In genomic region chr19:49918089-49918488, GRCh38 we compare ENCODE assay signal across 29 cellular contexts. TPM values are rescaled to one million over a fixed set of nuclear protein-coding genes. Genes with fewer than 3 reads are reported as not detected.
DNase-seq lines count a peak whose midpoint lies in the region; ATAC-seq, FAIRE-seq and TF ChIP-seq lines count a peak whose summit lies in the region.
"Had no signal": no experiment of that assay in that cellular context is flagged by ENCODE, and none has a peak within 500 bp of the region (broad histone marks: within the 10 kb centered on the region; RNA-seq: fewer than 3 reads in every experiment).

No MANE protein-coding gene starts in this region.

- H3K27ac Mint-ChIP-seq in CD14-positive monocyte (peak overlapping the region; percentile 83 to 96 (median 94)), memory B cell (peak overlapping the region; percentile 88)
- H3K27ac Mint-ChIP-seq in activated naive CD8-positive, alpha-beta T cell treated with anti-CD3 and anti-CD28 coated beads, Interleukin-2, amount 50 U/mL, for 24 hours = peak overlapping the region; percentile 50
- H3K27ac Mint-ChIP-seq: activated CD4-positive, alpha-beta T cell treated with anti-CD3 and anti-CD28 coated beads, Interleukin-2, amount 10 ng/mL, durations not matched to agents 7 days and 5 days had no signal

- DNase-seq in CD14-positive monocyte (ENCODE audit: low spot score) (no peak), GM12892 (ENCODE audit: insufficient read length) (no peak), memory B cell (ENCODE audit: low spot score in 2 of 2) (no peak), SKM-1 treated with dmso at 0.1 percent for 144 hours (lab: John Stamatoyannopoulos, UW; ENCODE audit: unreplicated experiment) (no peak), NOMO-1 (lab: John Stamatoyannopoulos, UW; ENCODE audit: unreplicated experiment in 2 of 2) (no peak)
- DNase-seq in activated naive CD8-positive, alpha-beta T cell treated with anti-CD3 and anti-CD28 coated beads, Interleukin-2, amount 50 U/mL, for 24 hours = no peak
- DNase-seq: activated CD4-positive, alpha-beta T cell treated with anti-CD3 and anti-CD28 coated beads, Interleukin-2, amount 10 ng/mL, durations not matched to agents 7 days and 5 days; Caco-2; caudate nucleus; cortex of kidney; DMS79; erythroblast; HCEC 1CT; islet precursor cell; left ventricle myocardium inferior; NCI-H1436 treated with DMSO at 0.1 percent for 48 hours; NCI-H345; NCI-H748 treated with DMSO at 0.1 percent for 48 hours; SHP77 treated with DMSO at 0.1 percent for 48 hours; stimulated activated CD4-positive, alpha-beta T cell treated with anti-CD3 and anti-CD28 coated beads, Interleukin-1b, Interleukin-23, amount 100 ng/mL, for 48 hours; stomach; T1000; tibial artery; WERI-Rb-1 had no signal

- no peak overlapping the region for H3K4me3 Mint-ChIP-seq in CD14-positive monocyte
- H3K4me3 Mint-ChIP-seq in activated naive CD8-positive, alpha-beta T cell treated with anti-CD3 and anti-CD28 coated beads, Interleukin-2, amount 50 U/mL, for 24 hours = no peak overlapping the region
- no peak overlapping the region for H3K4me3 Mint-ChIP-seq in memory B cell
- H3K4me3 Mint-ChIP-seq: activated CD4-positive, alpha-beta T cell treated with anti-CD3 and anti-CD28 coated beads, Interleukin-2, amount 10 ng/mL, durations not matched to agents 7 days and 5 days had no signal

- no peak for TF ChIP-seq CTCF in CD14-positive monocyte (IDR thresholded peaks at IDR 0.05)

- peaks cover 56 to 86% of the 10 kb centered on the region in 2 donors for H3K36me3 Mint-ChIP-seq in CD14-positive monocyte
- peaks cover 61% of the 10 kb centered on the region for H3K36me3 Mint-ChIP-seq in activated naive CD8-positive, alpha-beta T cell treated with anti-CD3 and anti-CD28 coated beads, Interleukin-2, amount 50 U/mL, for 24 hours (ENCODE audit: low read depth)
- H3K36me3 Mint-ChIP-seq in memory B cell = peaks cover 21% of the 10 kb centered on the region

- H3K27me3 Mint-ChIP-seq in CD14-positive monocyte (ENCODE audit: low read depth in 3 of 3) (peaks cover 0 to 3% (median 2%) of the 10 kb centered on the region in 3 donors), memory B cell (no peaks in the 10 kb centered on the region)
- no peaks in the 10 kb centered on the region for H3K27me3 Mint-ChIP-seq in activated naive CD8-positive, alpha-beta T cell treated with anti-CD3 and anti-CD28 coated beads, Interleukin-2, amount 50 U/mL, for 24 hours
- H3K27me3 Mint-ChIP-seq: activated CD4-positive, alpha-beta T cell treated with anti-CD3 and anti-CD28 coated beads, Interleukin-2, amount 10 ng/mL, durations not matched to agents 7 days and 5 days had no signal

- H3K4me1 Mint-ChIP-seq in CD14-positive monocyte = peaks cover 56% of the 10 kb centered on the region
- peaks cover 64% of the 10 kb centered on the region for H3K4me1 Mint-ChIP-seq in activated naive CD8-positive, alpha-beta T cell treated with anti-CD3 and anti-CD28 coated beads, Interleukin-2, amount 50 U/mL, for 24 hours
- H3K4me1 Mint-ChIP-seq in memory B cell = peaks cover 25% of the 10 kb centered on the region

- ATAC-seq in activated naive CD8-positive, alpha-beta T cell treated with anti-CD3 and anti-CD28 coated beads, Interleukin-2, amount 50 U/mL, for 24 hours = no peak
- ATAC-seq in memory B cell (ENCODE audit: low read depth) (no peak), GM19328 (IDR thresholded peaks at IDR 0.05; ENCODE audit: unreplicated experiment) (no peak)

- intact Hi-C loops in CD14-positive monocyte (cut with micrococcal nuclease) = no loop called here

- peak; percentile 33 for FAIRE-seq in GM12892 (lab: Jason Lieb, UNC)
- FAIRE-seq: G401.6, RCC 7860 had no signal

- no peak for TF ChIP-seq POLR2A in GM12892 (IDR thresholded peaks at IDR 0.05; ENCODE audit: low read depth, low read length)

- H3K9me3 Mint-ChIP-seq in CD14-positive monocyte (no peaks in the 10 kb centered on the region), memory B cell (no peaks in the 10 kb centered on the region)
- no peaks in the 10 kb centered on the region for H3K9me3 Mint-ChIP-seq in activated naive CD8-positive, alpha-beta T cell treated with anti-CD3 and anti-CD28 coated beads, Interleukin-2, amount 50 U/mL, for 24 hours
- H3K9me3 Mint-ChIP-seq: activated CD4-positive, alpha-beta T cell treated with anti-CD3 and anti-CD28 coated beads, Interleukin-2, amount 10 ng/mL, durations not matched to agents 7 days and 5 days; activated T-helper 2 cell treated with anti-CD3 and anti-CD28 coated beads, Interferon-gamma antibody, Interleukin-2, Interleukin-4, amounts not matched to agents 10 μg/mL and 5 μg/mL and 100 μg/mL, durations not matched to agents 14 hours and 24 hours and 36 hours; neural crest cell had no signal

RNA-seq across cellular contexts. Expression of gene ATF5, which starts 10.9 kb away (rescaled TPM):
- polyA plus RNA-seq in CD14-positive monocyte = 1 to 10 TPM; 5.8 to 6.0 TPM
- polyA plus RNA-seq in GM12892 (2012; ENCODE audit: missing spikeins) = 175 TPM

RNA-seq across cellular contexts. Expression of gene NUP62, which starts 11.2 kb away (rescaled TPM):
- polyA plus RNA-seq in CD14-positive monocyte = 10 to 100 TPM; 48.6 to 62.2 TPM
- polyA plus RNA-seq in GM12892 (2012; ENCODE audit: missing spikeins) = 40.0 TPM

RNA-seq across cellular contexts. Expression of gene IL4I1, which starts 21.4 kb away (rescaled TPM):
- polyA plus RNA-seq in CD14-positive monocyte = 1 to 10 TPM; 7.0 to 7.6 TPM
- polyA plus RNA-seq in GM12892 (2012; ENCODE audit: missing spikeins) = 75.8 TPM

RNA-seq across cellular contexts. Expression of gene TBC1D17, which starts 40.6 kb away (rescaled TPM):
- polyA plus RNA-seq in CD14-positive monocyte = 1 to 10 TPM; 3.1 to 4.5 TPM
- 31.9 TPM for polyA plus RNA-seq in GM12892 (2012; ENCODE audit: missing spikeins)

RNA-seq across cellular contexts. Expression of gene AKT1S1, which starts 40.9 kb away (rescaled TPM):
- 1 to 10 TPM; 5.4 to 6.6 TPM for polyA plus RNA-seq in CD14-positive monocyte
- 11.7 TPM for polyA plus RNA-seq in GM12892 (2012; ENCODE audit: missing spikeins)
